In the genomic region with DNA sequence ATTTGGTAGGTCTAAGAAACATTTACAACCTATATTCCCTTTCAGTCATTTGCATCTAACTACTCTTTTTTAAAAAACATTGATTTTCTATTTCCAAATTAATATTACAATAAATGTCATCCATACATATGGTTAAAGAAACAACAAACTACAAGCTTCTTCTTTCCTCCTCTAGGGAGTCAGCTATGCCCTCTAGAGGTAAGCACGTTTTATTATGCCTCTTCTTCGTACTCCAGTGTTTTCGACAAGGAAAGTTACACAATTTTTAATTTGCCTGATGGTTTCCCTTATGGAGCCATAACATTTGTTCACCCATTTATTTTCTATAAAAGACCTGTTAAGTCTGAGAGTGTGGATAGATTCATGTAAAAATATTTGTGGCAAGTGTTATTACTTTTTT, we compare ENCODE assay signal across 10 cellular contexts.
DNase-seq lines count a peak whose midpoint lies in the region; ATAC-seq, FAIRE-seq and TF ChIP-seq lines count a peak whose summit lies in the region.
"Had no signal": no experiment of that assay in that cellular context is flagged by ENCODE, and none has a peak within 500 bp of the region (broad histone marks: within the 10 kb centered on the region; RNA-seq: fewer than 3 reads in every experiment).

No MANE protein-coding gene starts in this region.

- H3K79me2 ChIP-seq in GM12878 (ENCODE audit: control insufficient read depth, insufficient read depth, low read length) = no peaks in the 10 kb centered on the region

- H3K27me3 Mint-ChIP-seq in neural crest cell (ENCODE audit: low read depth) = no peaks in the 10 kb centered on the region

- no peak overlapping the region for H2AFZ ChIP-seq in GM12878 (ENCODE audit: control insufficient read depth, low read depth, low read length)

- BruUV-seq in GM12878 (replicated peaks; lab: Mats Ljungman, UMichigan) = no TSS peak

- in situ Hi-C loops in GM12878 (cut with MboI) = no loop called here

- H3K4me1 ChIP-seq in GM12878 (ENCODE audit: control insufficient read depth, insufficient read depth, low read length) = no peaks in the 10 kb centered on the region

- CTCF ChIA-PET in GM12878 (lab: Yijun Ruan, JAX) = interaction anchor here (1.0 kb wide), 1 partner anchor 185 kb away, joined by 3 read pairs; no protein-coding TSS in a partner anchor

- no peak for FAIRE-seq in GM12878 (lab: Jason Lieb, UNC)

- 22% methylated on average over 3 of the region's 3 CpGs for WGBS in GM12878 (ENCODE audit: insufficient coverage, insufficient replicate concordance, low lambda C conversion rate, missing lambda C conversion rate)

- no peak overlapping the region for H3K27ac ChIP-seq in GM12878 (ENCODE audit: control insufficient read depth, insufficient read depth)

- TF ChIP-seq CTCF in GM12878 (IDR thresholded peaks at IDR 0.05 in 2 of 3, conservative IDR thresholded peaks at IDR 0.05 in 1 of 3; ENCODE audit: control insufficient read depth in 2 of 3, extremely low read depth in 1 of 3, insufficient read depth in 1 of 3, low read depth in 3 of 3, low read length in 3 of 3) (peak in 2 of 3 experiments; percentile 17 to 20; a peak in 2 of 6 replicates), neural crest cell (conservative IDR thresholded peaks at IDR 0.05) (peak; percentile 70)

- SMC1A ChIA-PET in GM12878 (lab: Charles Lee; ENCODE audit: uncharacterized antibody, unreplicated experiment) = interaction anchor here (0.7 to 1.3 kb wide), 2 partner anchors 73 to 367 kb away, joined by 3 read pairs; no protein-coding TSS in a partner anchor

- peak; percentile 1 for DNase-seq in NCI-H1436 (lab: John Stamatoyannopoulos, UW)
- no peak for DNase-seq in NCI-H1436 treated with DMSO at 0.1 percent for 48 hours (lab: John Stamatoyannopoulos, UW)
- DNase-seq in NCI-H345 (lab: John Stamatoyannopoulos, UW) = peak; percentile 12
- no peak for DNase-seq in GM12878 (ENCODE audit: low read depth, low spot score)
- no peak for DNase-seq in neural crest cell (ENCODE audit: low read depth, low spot score)
- DNase-seq in epidermal melanocyte (ENCODE audit: insufficient read length, low spot score) = no peak
- no peak for DNase-seq in HK-2 (ENCODE audit: unreplicated experiment)
- DNase-seq: H7, IMR-90 had no signal

- intact Hi-C loops in GM12878 (cut with micrococcal nuclease; ENCODE audit: unreplicated experiment) = no loop called here

- H3K9me3 Mint-ChIP-seq in neural crest cell = no peaks in the 10 kb centered on the region

- ATAC-seq in GM12878 (no peak), HG03139 (IDR thresholded peaks at IDR 0.05; ENCODE audit: unreplicated experiment) (no peak)

- no peaks in the 10 kb centered on the region for H3K36me3 ChIP-seq in GM12878 (ENCODE audit: control insufficient read depth in 2 of 2, insufficient read depth in 2 of 2, low read length in 1 of 2)

- no peak overlapping the region for H3K4me3 Mint-ChIP-seq in neural crest cell

- RAD21 ChIA-PET in GM12878 (lab: Charles Lee; ENCODE audit: unreplicated experiment) = no interaction called here

- no peak overlapping the region for H3K4me3 ChIP-seq in GM12878

- H4K20me1 ChIP-seq in GM12878 (ENCODE audit: control insufficient read depth, insufficient read depth) = no peaks in the 10 kb centered on the region

- no peaks in the 10 kb centered on the region for H3K36me3 Mint-ChIP-seq in neural crest cell (ENCODE audit: low read depth)

- no peak for TF ChIP-seq EP300 in GM12878 (IDR thresholded peaks at IDR 0.05; ENCODE audit: borderline replicate concordance in 1 of 2, control insufficient read depth in 1 of 2, low read depth in 2 of 2, low read length in 2 of 2)

- no peak for TF ChIP-seq POLR2A in GM12878 (IDR thresholded peaks at IDR 0.05; ENCODE audit: low read depth, low read length)

- no peaks in the 10 kb centered on the region for H3K9me3 ChIP-seq in GM12878 (replicated peaks; ENCODE audit: control insufficient read depth, insufficient read depth, low read length)

- TF ChIP-seq RAD21 in GM12878 (IDR thresholded peaks at IDR 0.05; ENCODE audit: insufficient read depth, low read depth, low read length) = no peak

- H3K4me2 ChIP-seq in GM12878 (ENCODE audit: control insufficient read depth, insufficient read depth) = no peak overlapping the region

- H3K9ac ChIP-seq in GM12878 (ENCODE audit: control insufficient read depth, insufficient read depth, low read length) = no peak overlapping the region

- POLR2A ChIA-PET in GM12878 (lab: Charles Lee) = no interaction called here

- no peaks in the 10 kb centered on the region for H3K4me1 Mint-ChIP-seq in neural crest cell

- no peaks in the 10 kb centered on the region for H3K27me3 ChIP-seq in GM12878 (replicated peaks in 1 of 2; ENCODE audit: control insufficient read depth in 2 of 2, insufficient read depth in 2 of 2, low read length in 1 of 2)

- H3K27ac Mint-ChIP-seq in neural crest cell (ENCODE audit: unreplicated experiment) = no peak overlapping the region

TF ChIP-seq in GM12878, 131 proteins besides CTCF, POLR2A, EP300 and RAD21:
- TF ChIP-seq, protein P1, sequence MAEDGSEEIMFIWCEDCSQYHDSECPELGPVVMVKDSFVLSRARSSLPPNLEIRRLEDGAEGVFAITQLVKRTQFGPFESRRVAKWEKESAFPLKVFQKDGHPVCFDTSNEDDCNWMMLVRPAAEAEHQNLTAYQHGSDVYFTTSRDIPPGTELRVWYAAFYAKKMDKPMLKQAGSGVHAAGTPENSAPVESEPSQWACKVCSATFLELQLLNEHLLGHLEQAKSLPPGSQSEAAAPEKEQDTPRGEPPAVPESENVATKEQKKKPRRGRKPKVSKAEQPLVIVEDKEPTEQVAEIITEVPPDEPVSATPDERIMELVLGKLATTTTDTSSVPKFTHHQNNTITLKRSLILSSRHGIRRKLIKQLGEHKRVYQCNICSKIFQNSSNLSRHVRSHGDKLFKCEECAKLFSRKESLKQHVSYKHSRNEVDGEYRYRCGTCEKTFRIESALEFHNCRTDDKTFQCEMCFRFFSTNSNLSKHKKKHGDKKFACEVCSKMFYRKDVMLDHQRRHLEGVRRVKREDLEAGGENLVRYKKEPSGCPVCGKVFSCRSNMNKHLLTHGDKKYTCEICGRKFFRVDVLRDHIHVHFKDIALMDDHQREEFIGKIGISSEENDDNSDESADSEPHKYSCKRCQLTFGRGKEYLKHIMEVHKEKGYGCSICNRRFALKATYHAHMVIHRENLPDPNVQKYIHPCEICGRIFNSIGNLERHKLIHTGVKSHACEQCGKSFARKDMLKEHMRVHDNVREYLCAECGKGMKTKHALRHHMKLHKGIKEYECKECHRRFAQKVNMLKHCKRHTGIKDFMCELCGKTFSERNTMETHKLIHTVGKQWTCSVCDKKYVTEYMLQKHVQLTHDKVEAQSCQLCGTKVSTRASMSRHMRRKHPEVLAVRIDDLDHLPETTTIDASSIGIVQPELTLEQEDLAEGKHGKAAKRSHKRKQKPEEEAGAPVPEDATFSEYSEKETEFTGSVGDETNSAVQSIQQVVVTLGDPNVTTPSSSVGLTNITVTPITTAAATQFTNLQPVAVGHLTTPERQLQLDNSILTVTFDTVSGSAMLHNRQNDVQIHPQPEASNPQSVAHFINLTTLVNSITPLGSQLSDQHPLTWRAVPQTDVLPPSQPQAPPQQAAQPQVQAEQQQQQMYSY (CRISPR knock-in tag; IDR thresholded peaks at IDR 0.05) = no peak
- no peak for TF ChIP-seq JUND (IDR thresholded peaks at IDR 0.05; ENCODE audit: low read depth, low read length)
- no peak for TF ChIP-seq GATAD2B (conservative IDR thresholded peaks at IDR 0.05; ENCODE audit: low read depth)
- TF ChIP-seq RELA (IDR thresholded peaks at IDR 0.05; ENCODE audit: borderline replicate concordance, partially characterized antibody) = no peak
- TF ChIP-seq, protein P2, sequence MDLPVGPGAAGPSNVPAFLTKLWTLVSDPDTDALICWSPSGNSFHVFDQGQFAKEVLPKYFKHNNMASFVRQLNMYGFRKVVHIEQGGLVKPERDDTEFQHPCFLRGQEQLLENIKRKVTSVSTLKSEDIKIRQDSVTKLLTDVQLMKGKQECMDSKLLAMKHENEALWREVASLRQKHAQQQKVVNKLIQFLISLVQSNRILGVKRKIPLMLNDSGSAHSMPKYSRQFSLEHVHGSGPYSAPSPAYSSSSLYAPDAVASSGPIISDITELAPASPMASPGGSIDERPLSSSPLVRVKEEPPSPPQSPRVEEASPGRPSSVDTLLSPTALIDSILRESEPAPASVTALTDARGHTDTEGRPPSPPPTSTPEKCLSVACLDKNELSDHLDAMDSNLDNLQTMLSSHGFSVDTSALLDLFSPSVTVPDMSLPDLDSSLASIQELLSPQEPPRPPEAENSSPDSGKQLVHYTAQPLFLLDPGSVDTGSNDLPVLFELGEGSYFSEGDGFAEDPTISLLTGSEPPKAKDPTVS (IDR thresholded peaks at IDR 0.05; ENCODE audit: low read depth, low read length) = no peak
- TF ChIP-seq SMAD1 (IDR thresholded peaks at IDR 0.05; ENCODE audit: low read depth, partially characterized antibody) = no peak
- TF ChIP-seq ZNF217 (IDR thresholded peaks at IDR 0.05) = no peak
- TF ChIP-seq BRCA1 (IDR thresholded peaks at IDR 0.05; ENCODE audit: low read depth, low read length) = no peak
- no peak for TF ChIP-seq TARDBP (IDR thresholded peaks at IDR 0.05; ENCODE audit: borderline replicate concordance)
- TF ChIP-seq, protein P3, sequence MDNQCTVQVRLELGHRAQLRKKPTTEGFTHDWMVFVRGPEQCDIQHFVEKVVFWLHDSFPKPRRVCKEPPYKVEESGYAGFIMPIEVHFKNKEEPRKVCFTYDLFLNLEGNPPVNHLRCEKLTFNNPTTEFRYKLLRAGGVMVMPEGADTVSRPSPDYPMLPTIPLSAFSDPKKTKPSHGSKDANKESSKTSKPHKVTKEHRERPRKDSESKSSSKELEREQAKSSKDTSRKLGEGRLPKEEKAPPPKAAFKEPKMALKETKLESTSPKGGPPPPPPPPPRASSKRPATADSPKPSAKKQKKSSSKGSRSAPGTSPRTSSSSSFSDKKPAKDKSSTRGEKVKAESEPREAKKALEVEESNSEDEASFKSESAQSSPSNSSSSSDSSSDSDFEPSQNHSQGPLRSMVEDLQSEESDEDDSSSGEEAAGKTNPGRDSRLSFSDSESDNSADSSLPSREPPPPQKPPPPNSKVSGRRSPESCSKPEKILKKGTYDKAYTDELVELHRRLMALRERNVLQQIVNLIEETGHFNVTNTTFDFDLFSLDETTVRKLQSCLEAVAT (IDR thresholded peaks at IDR 0.05) = no peak
- no peak for TF ChIP-seq NRF1 (conservative IDR thresholded peaks at IDR 0.05; ENCODE audit: low read depth, low read length)
- no peak for TF ChIP-seq HDAC2 (IDR thresholded peaks at IDR 0.05)
- no peak for TF ChIP-seq HCFC1 (IDR thresholded peaks at IDR 0.05; ENCODE audit: low read length)
- no peak for TF ChIP-seq KLF5 (IDR thresholded peaks at IDR 0.05; ENCODE audit: partially characterized antibody)

Comparison
In these comparisons a context has a peak if more than half of its experiments do, and no peak if none do; other contexts are left out.
1. DNase-seq: peak in NCI-H1436 (single experiment) and NCI-H345 (single experiment); none in NCI-H1436 treated with DMSO at 0.1 percent for 48 hours (single experiment), GM12878 (single experiment), neural crest cell (single experiment), epidermal melanocyte (single experiment) and HK-2 (single experiment).